ENCODE assay signal across 27 cellular contexts in the genomic region with DNA sequence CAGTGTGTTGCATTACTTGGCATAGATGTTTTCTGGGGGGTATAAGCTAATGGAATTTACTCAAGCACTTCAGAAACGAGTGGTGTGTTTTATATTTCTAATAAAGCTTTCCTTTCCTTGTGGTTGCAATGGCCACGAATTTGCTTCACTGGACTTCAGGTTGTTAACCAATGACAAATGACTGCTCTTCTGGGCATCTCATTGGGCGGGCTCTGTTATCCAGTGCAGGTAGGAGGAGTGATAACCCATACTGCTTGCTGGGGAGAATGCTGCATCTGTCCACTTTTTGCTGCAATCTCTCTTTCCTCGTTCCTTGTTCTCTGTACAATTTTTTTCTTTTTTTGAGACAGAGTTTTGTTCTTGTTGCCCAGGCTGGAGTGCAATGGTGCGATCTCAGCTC.
"Had no signal": no experiment of that assay in that cellular context is flagged by ENCODE, and none has a peak within 500 bp of the region (broad histone marks: within the 10 kb centered on the region; RNA-seq: fewer than 3 reads in every experiment).

No MANE protein-coding gene starts in this region.

- H2AFZ ChIP-seq: parathyroid adenoma had no signal

- H3K9me3 Mint-ChIP-seq: immature natural killer cell; nephron progenitor cell; stimulated activated effector memory CD8-positive, alpha-beta T cell treated with anti-CD3 and anti-CD28 coated beads, Interleukin-12 subunit alpha, Interleukin-12 subunit beta, amount 100 ng/mL, for 72 hours had no signal

- H3K4me1 ChIP-seq: colonic mucosa, esophagus muscularis mucosa, foreskin keratinocyte, gastroesophageal sphincter, heart right ventricle, lower lobe of right lung, parathyroid adenoma, right atrium auricular region, sigmoid colon, tibial artery, upper lobe of left lung had no signal

- H3K36me3 Mint-ChIP-seq: immature natural killer cell; naive thymus-derived CD8-positive, alpha-beta T cell; stimulated activated effector memory CD8-positive, alpha-beta T cell treated with anti-CD3 and anti-CD28 coated beads, Interleukin-12 subunit alpha, Interleukin-12 subunit beta, amount 100 ng/mL, for 72 hours had no signal

- H3K4me3 ChIP-seq: colonic mucosa, esophagus muscularis mucosa, gastroesophageal sphincter, heart right ventricle, lower lobe of right lung, right atrium auricular region, sigmoid colon, testis, tibial artery, upper lobe of left lung had no signal

- H3K27ac Mint-ChIP-seq: dendritic cell treated with granulocyte-macrophage colony-stimulating factor and Interleukin-4, amounts not matched to agents 40 ng/mL and 50 ng/mL, for 4 days; immature natural killer cell; naive thymus-derived CD8-positive, alpha-beta T cell; nephron progenitor cell; stimulated activated effector memory CD8-positive, alpha-beta T cell treated with anti-CD3 and anti-CD28 coated beads, Interleukin-12 subunit alpha, Interleukin-12 subunit beta, amount 100 ng/mL, for 72 hours had no signal

- H3K27me3 ChIP-seq: colonic mucosa, neutrophil, right atrium auricular region, sigmoid colon, testis, tibial artery, upper lobe of left lung had no signal

- H3K9me3 ChIP-seq: colonic mucosa, esophagus muscularis mucosa, gastroesophageal sphincter, heart right ventricle, lower lobe of right lung, neutrophil, right atrium auricular region, sigmoid colon, testis, tibial artery, upper lobe of left lung had no signal

- H3K36me3 ChIP-seq: colonic mucosa, esophagus muscularis mucosa, gastroesophageal sphincter, heart right ventricle, lower lobe of right lung, neutrophil, right atrium auricular region, sigmoid colon, tibial artery, upper lobe of left lung had no signal

- ATAC-seq: foreskin keratinocyte; gastroesophageal sphincter; heart right ventricle; left ventricle myocardium superior; lower lobe of right lung; naive thymus-derived CD8-positive, alpha-beta T cell; stimulated activated effector memory CD8-positive, alpha-beta T cell treated with anti-CD3 and anti-CD28 coated beads, Interleukin-12 subunit alpha, Interleukin-12 subunit beta, amount 100 ng/mL, for 72 hours; stimulated activated naive CD8-positive, alpha-beta T cell treated with anti-CD3 and anti-CD28 coated beads, Interleukin-15, Interleukin-2, amounts not matched to agents 100 U/mL and 50 U/mL, for 24 hours had no signal

- H3K9ac ChIP-seq: parathyroid adenoma had no signal

- H3K79me2 ChIP-seq: parathyroid adenoma had no signal

- DNase-seq: colonic mucosa; effector CD8-positive, alpha-beta T cell; heart right ventricle; hippocampal formation; immature natural killer cell; islet precursor cell; kidney glomerular epithelial cell; left ventricle myocardium superior; lower lobe of right lung; naive thymus-derived CD8-positive, alpha-beta T cell; nephron progenitor cell; sigmoid colon; stimulated activated CD4-positive, alpha-beta T cell treated with anti-CD3 and anti-CD28 coated beads, Interleukin-2, amount 100 ng/mL, for 24 hours; stimulated activated CD4-positive, alpha-beta T cell treated with anti-CD3 and anti-CD28 coated beads, Interleukin-4, amount 100 ng/mL, for 24 hours; stimulated activated naive CD8-positive, alpha-beta T cell treated with anti-CD3 and anti-CD28 coated beads, Interleukin-15, Interleukin-2, amounts not matched to agents 100 U/mL and 50 U/mL, for 24 hours; substantia nigra; testis; tibial artery; upper lobe of left lung had no signal

- H3K4me1 Mint-ChIP-seq: immature natural killer cell had no signal

- H3K27ac ChIP-seq: colonic mucosa, esophagus muscularis mucosa, foreskin keratinocyte, gastroesophageal sphincter, heart right ventricle, lower lobe of right lung, neutrophil, parathyroid adenoma, right atrium auricular region, sigmoid colon, testis, tibial artery, upper lobe of left lung had no signal

- H3K4me3 Mint-ChIP-seq: dendritic cell treated with granulocyte-macrophage colony-stimulating factor and Interleukin-4, amounts not matched to agents 40 ng/mL and 50 ng/mL, for 4 days; immature natural killer cell; naive thymus-derived CD8-positive, alpha-beta T cell; nephron progenitor cell; stimulated activated effector memory CD8-positive, alpha-beta T cell treated with anti-CD3 and anti-CD28 coated beads, Interleukin-12 subunit alpha, Interleukin-12 subunit beta, amount 100 ng/mL, for 72 hours had no signal
